1 cellular context compared by ENCODE assay signal in the genomic region with DNA sequence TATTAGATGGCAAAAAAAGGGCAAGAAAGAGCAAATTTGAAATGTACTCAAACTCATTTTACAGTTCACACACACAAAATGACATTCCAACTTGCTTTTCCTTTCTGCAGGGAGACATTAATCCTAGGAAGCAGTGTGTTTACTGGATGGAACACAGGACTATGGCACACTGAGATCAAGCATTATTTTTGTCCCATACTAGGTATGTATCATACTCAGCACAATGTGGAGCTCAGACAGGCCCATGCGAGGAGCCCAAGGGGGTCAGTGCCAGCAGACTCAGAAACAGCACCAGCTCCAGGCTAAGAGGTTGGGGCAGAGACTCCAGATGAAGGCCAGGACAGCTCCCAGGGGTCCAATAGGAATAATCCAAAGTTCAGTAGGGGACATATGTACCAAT.
TF ChIP-seq lines count a peak whose summit lies in the region.

No MANE protein-coding gene starts in this region.

TF ChIP-seq in K562, 482 proteins besides CTCF, POLR2A, EP300 and RAD21 (continued from another document):
- TF ChIP-seq, protein P1, sequence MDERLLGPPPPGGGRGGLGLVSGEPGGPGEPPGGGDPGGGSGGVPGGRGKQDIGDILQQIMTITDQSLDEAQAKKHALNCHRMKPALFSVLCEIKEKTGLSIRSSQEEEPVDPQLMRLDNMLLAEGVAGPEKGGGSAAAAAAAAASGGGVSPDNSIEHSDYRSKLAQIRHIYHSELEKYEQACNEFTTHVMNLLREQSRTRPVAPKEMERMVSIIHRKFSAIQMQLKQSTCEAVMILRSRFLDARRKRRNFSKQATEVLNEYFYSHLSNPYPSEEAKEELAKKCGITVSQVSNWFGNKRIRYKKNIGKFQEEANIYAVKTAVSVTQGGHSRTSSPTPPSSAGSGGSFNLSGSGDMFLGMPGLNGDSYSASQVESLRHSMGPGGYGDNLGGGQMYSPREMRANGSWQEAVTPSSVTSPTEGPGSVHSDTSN (CRISPR knock-in tag; IDR thresholded peaks at IDR 0.05; ENCODE audit: low read depth), result no peak
- TF ChIP-seq, protein P1 (tag; conservative IDR thresholded peaks at IDR 0.05; ENCODE audit: low read depth), result no peak
- TF ChIP-seq SMC3 (conservative IDR thresholded peaks at IDR 0.05; ENCODE audit: insufficient read depth, low read depth, low read length) (no peak), ZKSCAN1 (IDR thresholded peaks at IDR 0.05; ENCODE audit: low read depth, low read length) (no peak), ZNF583 (CRISPR knock-in tag; IDR thresholded peaks at IDR 0.05) (no peak), ZNF263 (CRISPR knock-in tag; IDR thresholded peaks at IDR 0.05; ENCODE audit: borderline replicate concordance) (no peak), NR3C1 (CRISPR knock-in tag; IDR thresholded peaks at IDR 0.05) (no peak), SMARCA4 (IDR thresholded peaks at IDR 0.05) (no peak), HCFC1 (IDR thresholded peaks at IDR 0.05; ENCODE audit: low read depth, low read length) (no peak), ERF (CRISPR knock-in tag; IDR thresholded peaks at IDR 0.05) (no peak), ZNF134 (CRISPR knock-in tag; conservative IDR thresholded peaks at IDR 0.05) (no peak), RBM39 (optimal IDR thresholded peaks at IDR 0.05; ENCODE audit: low read depth, low read length) (no peak)
- TF ChIP-seq, protein P2, sequence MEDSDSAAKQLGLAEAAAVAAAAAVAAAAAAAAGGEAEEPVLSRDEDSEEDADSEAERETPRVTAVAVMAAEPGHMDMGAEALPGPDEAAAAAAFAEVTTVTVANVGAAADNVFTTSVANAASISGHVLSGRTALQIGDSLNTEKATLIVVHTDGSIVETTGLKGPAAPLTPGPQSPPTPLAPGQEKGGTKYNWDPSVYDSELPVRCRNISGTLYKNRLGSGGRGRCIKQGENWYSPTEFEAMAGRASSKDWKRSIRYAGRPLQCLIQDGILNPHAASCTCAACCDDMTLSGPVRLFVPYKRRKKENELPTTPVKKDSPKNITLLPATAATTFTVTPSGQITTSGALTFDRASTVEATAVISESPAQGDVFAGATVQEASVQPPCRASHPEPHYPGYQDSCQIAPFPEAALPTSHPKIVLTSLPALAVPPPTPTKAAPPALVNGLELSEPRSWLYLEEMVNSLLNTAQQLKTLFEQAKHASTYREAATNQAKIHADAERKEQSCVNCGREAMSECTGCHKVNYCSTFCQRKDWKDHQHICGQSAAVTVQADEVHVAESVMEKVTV (CRISPR knock-in tag; IDR thresholded peaks at IDR 0.05), result no peak
- TF ChIP-seq, protein P3, sequence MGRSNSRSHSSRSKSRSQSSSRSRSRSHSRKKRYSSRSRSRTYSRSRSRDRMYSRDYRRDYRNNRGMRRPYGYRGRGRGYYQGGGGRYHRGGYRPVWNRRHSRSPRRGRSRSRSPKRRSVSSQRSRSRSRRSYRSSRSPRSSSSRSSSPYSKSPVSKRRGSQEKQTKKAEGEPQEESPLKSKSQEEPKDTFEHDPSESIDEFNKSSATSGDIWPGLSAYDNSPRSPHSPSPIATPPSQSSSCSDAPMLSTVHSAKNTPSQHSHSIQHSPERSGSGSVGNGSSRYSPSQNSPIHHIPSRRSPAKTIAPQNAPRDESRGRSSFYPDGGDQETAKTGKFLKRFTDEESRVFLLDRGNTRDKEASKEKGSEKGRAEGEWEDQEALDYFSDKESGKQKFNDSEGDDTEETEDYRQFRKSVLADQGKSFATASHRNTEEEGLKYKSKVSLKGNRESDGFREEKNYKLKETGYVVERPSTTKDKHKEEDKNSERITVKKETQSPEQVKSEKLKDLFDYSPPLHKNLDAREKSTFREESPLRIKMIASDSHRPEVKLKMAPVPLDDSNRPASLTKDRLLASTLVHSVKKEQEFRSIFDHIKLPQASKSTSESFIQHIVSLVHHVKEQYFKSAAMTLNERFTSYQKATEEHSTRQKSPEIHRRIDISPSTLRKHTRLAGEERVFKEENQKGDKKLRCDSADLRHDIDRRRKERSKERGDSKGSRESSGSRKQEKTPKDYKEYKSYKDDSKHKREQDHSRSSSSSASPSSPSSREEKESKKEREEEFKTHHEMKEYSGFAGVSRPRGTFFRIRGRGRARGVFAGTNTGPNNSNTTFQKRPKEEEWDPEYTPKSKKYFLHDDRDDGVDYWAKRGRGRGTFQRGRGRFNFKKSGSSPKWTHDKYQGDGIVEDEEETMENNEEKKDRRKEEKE (IDR thresholded peaks at IDR 0.05; ENCODE audit: borderline replicate concordance in 1 of 2, control insufficient read depth in 1 of 2, low read depth in 2 of 2, low read length in 1 of 2), result no peak
